8 cellular contexts compared by ENCODE assay signal in the genomic region with DNA sequence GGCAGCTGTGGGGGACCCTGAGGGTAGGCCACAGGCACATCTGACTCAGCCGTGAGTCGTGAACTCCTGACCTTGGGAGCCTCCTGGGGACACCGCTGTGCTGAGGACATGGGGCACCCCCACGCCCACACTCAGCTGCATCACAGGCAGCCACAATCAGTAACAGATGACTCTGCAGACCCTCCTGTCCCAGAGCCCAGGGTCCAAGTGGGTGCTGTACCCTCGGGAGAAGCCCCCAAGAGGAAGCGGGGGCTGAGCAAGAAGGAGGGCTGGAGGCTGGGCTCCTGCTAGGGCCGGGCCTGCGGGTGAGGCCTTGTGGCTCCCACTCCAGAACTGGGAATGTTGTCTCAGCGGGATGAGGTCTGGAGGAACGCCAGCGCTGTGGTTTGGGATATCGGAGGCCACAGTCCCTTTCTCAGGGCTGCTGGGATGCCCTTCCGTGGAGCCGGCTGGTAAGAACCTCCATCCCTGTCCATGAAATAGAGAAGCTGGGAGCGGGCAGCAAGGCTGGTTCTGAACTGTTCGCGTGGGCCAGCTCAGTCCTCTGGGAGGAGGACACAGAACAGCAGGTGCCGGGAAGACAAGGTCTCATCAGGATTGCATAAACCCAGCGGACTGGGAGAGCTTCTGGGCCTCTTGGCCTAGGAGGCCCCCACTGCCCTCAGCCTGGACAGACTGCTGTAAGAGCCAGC. TPM values are rescaled to one million over a fixed set of nuclear protein-coding genes. Genes with fewer than 3 reads are reported as not detected.
DNase-seq lines count a peak whose midpoint lies in the region; ATAC-seq and TF ChIP-seq lines count a peak whose summit lies in the region.
"Had no signal": no experiment of that assay in that cellular context is flagged by ENCODE, and none has a peak within 500 bp of the region (broad histone marks: within the 10 kb centered on the region; RNA-seq: fewer than 3 reads in every experiment).

No MANE protein-coding gene starts in this region.

- TF ChIP-seq POLR2A in HCT116 (IDR thresholded peaks at IDR 0.05; ENCODE audit: borderline replicate concordance, extremely low read depth, insufficient read depth, insufficient read length): no peak

- H3K9me3 ChIP-seq in HCT116 (ENCODE audit: control insufficient read depth in 1 of 2, insufficient read depth in 1 of 2, low read depth in 1 of 2, low read length in 2 of 2) (no peaks in the 10 kb centered on the region), SK-N-SH (no peaks in the 10 kb centered on the region), right atrium auricular region (no peaks in the 10 kb centered on the region)
- H3K9me3 ChIP-seq: HAP-1 had no signal

- no peak for TF ChIP-seq EP300 in SK-N-SH (IDR thresholded peaks at IDR 0.05; ENCODE audit: borderline replicate concordance in 1 of 2, low read depth in 1 of 2, low read length in 1 of 2)

- peak overlapping the region; percentile 51 for H3K9ac ChIP-seq in HCT116 (ENCODE audit: low read length)
- H3K9ac ChIP-seq in SK-N-SH: no peak overlapping the region

- DNase-seq in HCT116 (ENCODE audit: low read depth, low spot score) (no peak), SK-N-SH (no peak), right atrium auricular region (ENCODE audit: low spot score) (no peak), Ammon's horn (ENCODE audit: low spot score) (no peak), cortex of kidney (lab: John Stamatoyannopoulos, UW) (no peak), nephron progenitor cell (no peak)
- no peak for DNase-seq in stimulated activated effector memory CD8-positive, alpha-beta T cell treated with anti-CD3 and anti-CD28 coated beads, Interleukin-12 subunit alpha, Interleukin-12 subunit beta, amount 100 ng/mL, for 72 hours (ENCODE audit: low spot score in 2 of 2)

- CTCF ChIA-PET in HCT116 (lab: Charles Lee) (no interaction called here), SK-N-SH (lab: Yijun Ruan, JAX) (interaction anchor here (1.2 to 12.0 kb wide), 6 partner anchors 11 to 69 kb away, joined by 3 to 127 read pairs (median 10); a partner anchor contains a TSS)

- peak overlapping the region; percentile 74 for H3K27ac ChIP-seq in HCT116 (ENCODE audit: low read depth, low read length)
- H3K27ac ChIP-seq in SK-N-SH (ENCODE audit: low read depth in 2 of 2, low read length in 1 of 2): peak overlapping the region; percentile 41 to 93; a peak in 3 of 4 replicates
- H3K27ac ChIP-seq in right atrium auricular region: peak overlapping the region; percentile 95 to 98

- H4K20me1 ChIP-seq in HCT116 (ENCODE audit: insufficient read depth) (no peaks in the 10 kb centered on the region), SK-N-SH (ENCODE audit: insufficient read depth) (peaks cover 5% of the 10 kb centered on the region)

- H3K4me3 Mint-ChIP-seq in stimulated activated effector memory CD8-positive, alpha-beta T cell treated with anti-CD3 and anti-CD28 coated beads, Interleukin-12 subunit alpha, Interleukin-12 subunit beta, amount 100 ng/mL, for 72 hours: no peak overlapping the region
- H3K4me3 Mint-ChIP-seq in nephron progenitor cell: no peak overlapping the region

- peaks cover 12% of the 10 kb centered on the region for H3F3A ChIP-seq in SK-N-SH (replicated peaks; ENCODE audit: insufficient read depth)

- H3K36me3 ChIP-seq in HCT116 (ENCODE audit: control insufficient read depth in 1 of 2, insufficient read depth in 2 of 2, low read length in 2 of 2) (no peaks in the 10 kb centered on the region), SK-N-SH (replicated peaks in 1 of 2; ENCODE audit: control insufficient read depth in 1 of 2, insufficient read depth in 2 of 2, low read length in 1 of 2) (no peaks in the 10 kb centered on the region), right atrium auricular region (no peaks in the 10 kb centered on the region)

- intact Hi-C loops in HCT116 (cut with micrococcal nuclease): no loop called here

- H3K4me2 ChIP-seq in HCT116 (ENCODE audit: low read length) (peak overlapping the region; percentile 100), SK-N-SH (peak overlapping the region; percentile 84)

- H3K4me1 Mint-ChIP-seq in stimulated activated effector memory CD8-positive, alpha-beta T cell treated with anti-CD3 and anti-CD28 coated beads, Interleukin-12 subunit alpha, Interleukin-12 subunit beta, amount 100 ng/mL, for 72 hours: peaks cover 13% of the 10 kb centered on the region
- peaks cover 45% of the 10 kb centered on the region for H3K4me1 Mint-ChIP-seq in nephron progenitor cell

- H3K9me2 ChIP-seq in HCT116 (ENCODE audit: insufficient read depth): no peaks in the 10 kb centered on the region
- H3K9me2 ChIP-seq in SK-N-SH: no peaks in the 10 kb centered on the region

- TF ChIP-seq CTCF in HCT116 (IDR thresholded peaks at IDR 0.05 in 2 of 3, conservative IDR thresholded peaks at IDR 0.05 in 1 of 3; ENCODE audit: borderline replicate concordance in 1 of 3, insufficient read depth in 1 of 3, low read depth in 2 of 3, low read length in 2 of 3) (no peak), SK-N-SH (IDR thresholded peaks at IDR 0.05) (no peak), right atrium auricular region (IDR thresholded peaks at IDR 0.05) (no peak), nephron progenitor cell (IDR thresholded peaks at IDR 0.05) (no peak)

- H3K4me1 ChIP-seq in HCT116 (ENCODE audit: control insufficient read depth in 1 of 2, insufficient read depth in 2 of 2, low read length in 2 of 2) (peaks cover 42 to 65% of the 10 kb centered on the region in 2 experiments), SK-N-SH (ENCODE audit: control insufficient read depth in 1 of 2, insufficient read depth in 2 of 2, low read depth in 1 of 2, low read length in 1 of 2) (peaks cover 33 to 75% of the 10 kb centered on the region in 2 experiments; a peak in 3 of 4 replicates), right atrium auricular region (peaks cover 0 to 70% of the 10 kb centered on the region in 2 donors)

- no TSS peak for BruUV-seq in HCT116 (replicated peaks; lab: Mats Ljungman, UMichigan)

- POLR2A ChIA-PET in HCT116 (lab: Charles Lee) (interaction anchor here (1.4 kb wide), 1 partner anchor 11 kb away, joined by 5 read pairs; no protein-coding TSS in a partner anchor), SK-N-SH (lab: Yijun Ruan, JAX) (interaction anchor here (1.0 kb wide), 1 partner anchor 15 kb away, joined by 5 read pairs; no protein-coding TSS in a partner anchor)

- H3K27me3 Mint-ChIP-seq in nephron progenitor cell (ENCODE audit: low read depth, poor library complexity): no peaks in the 10 kb centered on the region

- H3K9me3 Mint-ChIP-seq in stimulated activated effector memory CD8-positive, alpha-beta T cell treated with anti-CD3 and anti-CD28 coated beads, Interleukin-12 subunit alpha, Interleukin-12 subunit beta, amount 100 ng/mL, for 72 hours: no peaks in the 10 kb centered on the region
- H3K9me3 Mint-ChIP-seq in nephron progenitor cell: peaks cover 10% of the 10 kb centered on the region

- H3K79me2 ChIP-seq in HCT116 (ENCODE audit: insufficient read depth, low read length) (peaks cover 17% of the 10 kb centered on the region), SK-N-SH (ENCODE audit: insufficient read depth) (peaks cover 9% of the 10 kb centered on the region; the same call in 1 of the 2 replicates)

- H2AFZ ChIP-seq in HCT116 (ENCODE audit: low read depth, low read length, poor library complexity, severe bottlenecking) (no peak overlapping the region), SK-N-SH (ENCODE audit: low read depth) (no peak overlapping the region)

- no peak for TF ChIP-seq RAD21 in HCT116 (IDR thresholded peaks at IDR 0.05; ENCODE audit: low read depth)
- TF ChIP-seq RAD21 in SK-N-SH (IDR thresholded peaks at IDR 0.05; ENCODE audit: low read length): no peak

- peak; percentile 20 for ATAC-seq in HCT116
- peak; percentile 79 for ATAC-seq in stimulated activated effector memory CD8-positive, alpha-beta T cell treated with anti-CD3 and anti-CD28 coated beads, Interleukin-12 subunit alpha, Interleukin-12 subunit beta, amount 100 ng/mL, for 72 hours

- H3K27me3 ChIP-seq in HCT116 (ENCODE audit: insufficient read depth, low read length) (no peaks in the 10 kb centered on the region), SK-N-SH (ENCODE audit: insufficient read depth) (no peaks in the 10 kb centered on the region), right atrium auricular region (no peaks in the 10 kb centered on the region)

- no peaks in the 10 kb centered on the region for H3K36me3 Mint-ChIP-seq in stimulated activated effector memory CD8-positive, alpha-beta T cell treated with anti-CD3 and anti-CD28 coated beads, Interleukin-12 subunit alpha, Interleukin-12 subunit beta, amount 100 ng/mL, for 72 hours
- H3K36me3 Mint-ChIP-seq in nephron progenitor cell (ENCODE audit: low read depth): peaks cover 4% of the 10 kb centered on the region

- WGBS in SK-N-SH (ENCODE audit: low lambda C conversion rate): 54% methylated on average over 16 of the region's 19 CpGs

- RAD21 ChIA-PET in HCT116 (lab: Charles Lee; ENCODE audit: low non-redundant PET in 1 of 2, low total read pairs in 2 of 2, uncharacterized antibody in 2 of 2, unreplicated experiment in 2 of 2): no interaction called here

- H3K27ac Mint-ChIP-seq in stimulated activated effector memory CD8-positive, alpha-beta T cell treated with anti-CD3 and anti-CD28 coated beads, Interleukin-12 subunit alpha, Interleukin-12 subunit beta, amount 100 ng/mL, for 72 hours: no peak overlapping the region
- no peak overlapping the region for H3K27ac Mint-ChIP-seq in nephron progenitor cell

- peak overlapping the region in 1 of 2 experiments; percentile 83; a peak in 2 of 4 replicates for H3K4me3 ChIP-seq in HCT116 (replicated peaks in 1 of 2; ENCODE audit: low read depth in 1 of 2, low read length in 2 of 2)
- H3K4me3 ChIP-seq in SK-N-SH (ENCODE audit: low read depth in 2 of 2, low read length in 1 of 2): no peak overlapping the region
- no peak overlapping the region for H3K4me3 ChIP-seq in right atrium auricular region
- H3K4me3 ChIP-seq: HAP-1 had no signal

RNA-seq across cellular contexts. Expression of a gene that starts 3.1 kb away (rescaled TPM):
- total RNA-seq in HCT116 (2021; ENCODE audit: unreplicated experiment) (321 TPM), right atrium auricular region (10 to 100 TPM; 61.1 to 69.4 TPM)
- polyA plus RNA-seq in HCT116 (2012): 190 and 217 TPM in 2 replicates
- polyA plus RNA-seq in SK-N-SH (2012; rRNA removed): 16.1 and 27.2 TPM in 2 replicates
- 9.9 and 17.8 TPM in 2 replicates for polyA plus RNA-seq in SK-N-SH (2012; cell fraction: cytosol; rRNA removed)
- 127 and 252 TPM in 2 replicates for polyA plus RNA-seq in SK-N-SH (2012; cell fraction: nucleus; rRNA removed)

RNA-seq across cellular contexts. Expression of a gene that starts 16.6 kb away (rescaled TPM):
- 2,488 TPM for total RNA-seq in HCT116 (2021; ENCODE audit: unreplicated experiment)
- 5,598 and 10,032 TPM in 2 replicates for polyA plus RNA-seq in HCT116 (2012)
- polyA plus RNA-seq in SK-N-SH (2012; rRNA removed): 11,376 and 16,625 TPM in 2 replicates
- 13,224 and 13,754 TPM in 2 replicates for polyA plus RNA-seq in SK-N-SH (2012; cell fraction: cytosol; rRNA removed)
- 2,698 and 3,651 TPM in 2 replicates for polyA plus RNA-seq in SK-N-SH (2012; cell fraction: nucleus; rRNA removed)
- total RNA-seq in right atrium auricular region: 1,000 to 10,000 TPM; 1,510 to 1,937 TPM

RNA-seq across cellular contexts. Expression of a gene that starts 36.8 kb away (rescaled TPM):
- total RNA-seq in HCT116 (2021; ENCODE audit: unreplicated experiment) (8.9 TPM), right atrium auricular region (10 to 100 TPM; 10.8 to 17.7 TPM)
- 8.1 and 9.5 TPM in 2 replicates for polyA plus RNA-seq in HCT116 (2012)
- polyA plus RNA-seq in SK-N-SH (2012; rRNA removed): 4.2 and 4.8 TPM in 2 replicates
- 2.8 and 4.3 TPM in 2 replicates for polyA plus RNA-seq in SK-N-SH (2012; cell fraction: cytosol; rRNA removed)
- 6.6 and 7.6 TPM in 2 replicates for polyA plus RNA-seq in SK-N-SH (2012; cell fraction: nucleus; rRNA removed)

RNA-seq across cellular contexts. Expression of a gene that starts 57.1 kb away (rescaled TPM):
- total RNA-seq in HCT116 (2021; ENCODE audit: unreplicated experiment) (0.59 TPM), right atrium auricular region (not detected)
- 0.54 and 0.65 TPM in 2 replicates for polyA plus RNA-seq in HCT116 (2012)
- not detected in 2 replicates for polyA plus RNA-seq in SK-N-SH (2012; rRNA removed)
- polyA plus RNA-seq in SK-N-SH (2012; cell fraction: cytosol; rRNA removed): 0.01 TPM in 1 of 2 replicates, not detected in the other
- polyA plus RNA-seq in SK-N-SH (2012; cell fraction: nucleus; rRNA removed): not detected in 2 replicates
